Comparison of ENCODE assay signal across 15 cellular contexts in the genomic region with DNA sequence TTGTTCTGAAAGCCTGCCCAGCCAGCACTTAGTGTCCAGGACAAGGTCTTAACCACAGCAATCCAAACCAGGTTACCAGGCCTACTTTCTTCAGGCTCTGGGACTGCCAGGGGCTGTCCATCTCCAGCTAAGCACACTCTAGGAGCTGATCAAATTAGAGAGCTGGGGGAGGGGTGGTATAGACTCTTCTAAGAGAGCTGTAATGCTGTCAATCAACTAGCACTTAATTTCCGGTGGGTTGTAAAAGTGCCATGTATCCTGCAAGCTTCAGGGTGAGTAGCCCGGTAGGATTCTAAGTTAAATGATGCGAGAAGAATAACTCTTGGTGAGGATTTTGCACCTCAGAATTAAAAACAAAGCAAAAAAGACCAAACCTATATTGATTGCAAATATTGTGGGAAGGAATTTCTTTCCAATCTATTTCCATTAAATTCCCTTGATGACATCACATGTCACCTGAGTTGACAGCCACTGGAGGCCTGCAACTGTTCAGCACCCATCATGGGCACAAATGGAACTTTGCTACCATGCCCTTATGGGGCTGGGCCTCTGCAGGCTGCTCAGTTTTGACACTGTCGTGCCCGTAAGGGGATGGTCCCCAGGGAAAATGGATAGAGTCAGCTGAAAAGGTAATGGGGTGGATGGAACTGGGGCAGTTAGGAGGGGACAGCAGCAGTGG. TPM values are rescaled to one million over a fixed set of nuclear protein-coding genes. Genes with fewer than 3 reads are reported as not detected.
DNase-seq lines count a peak whose midpoint lies in the region; ATAC-seq and TF ChIP-seq lines count a peak whose summit lies in the region.
"Had no signal": no experiment of that assay in that cellular context is flagged by ENCODE, and none has a peak within 500 bp of the region (broad histone marks: within the 10 kb centered on the region; RNA-seq: fewer than 3 reads in every experiment).

No MANE protein-coding gene starts in this region.

- H3K4me3 ChIP-seq in endodermal cell (ENCODE audit: low read length) (no peak overlapping the region), neural progenitor cell (no peak overlapping the region)
- H3K4me3 ChIP-seq: gastroesophageal sphincter, PC-9 had no signal

- no peak overlapping the region for H3K4me3 Mint-ChIP-seq in endodermal cell
- no peak overlapping the region for H3K4me3 Mint-ChIP-seq in neural progenitor cell
- H3K4me3 Mint-ChIP-seq: activated naive CD8-positive, alpha-beta T cell treated with anti-CD3 and anti-CD28 coated beads for 36 hours; CD4-positive, alpha-beta T cell; natural killer cell treated with Interleukin-12 subunit alpha and Interleukin-12 subunit beta and Interleukin-15 and Interleukin-18, amount 100 ng/mL, for 72 hours; stimulated activated memory B cell treated with anti-CD40 and anti-IgM and Interleukin-4, amounts not matched to agents 10 μg/mL and 1 μg/mL and 100 μg/mL, for 72 hours had no signal

- no peaks in the 10 kb centered on the region for H3K27me3 ChIP-seq in endodermal cell (ENCODE audit: control insufficient read depth, insufficient read depth, low read length, poor library complexity, severe bottlenecking)
- no peaks in the 10 kb centered on the region for H3K27me3 ChIP-seq in neural progenitor cell
- H3K27me3 ChIP-seq: gastroesophageal sphincter had no signal

- no peaks in the 10 kb centered on the region for H4K20me1 ChIP-seq in neural progenitor cell (ENCODE audit: low read depth)

- no peak overlapping the region for H3K27ac ChIP-seq in endodermal cell (ENCODE audit: low read depth, low read length)
- H3K27ac ChIP-seq in neural progenitor cell: no peak overlapping the region
- H3K27ac ChIP-seq: PC-9 had no signal

- H3K27ac Mint-ChIP-seq in endodermal cell: no peak overlapping the region
- no peak overlapping the region for H3K27ac Mint-ChIP-seq in neural progenitor cell
- H3K27ac Mint-ChIP-seq: activated naive CD8-positive, alpha-beta T cell treated with anti-CD3 and anti-CD28 coated beads for 36 hours; CD4-positive, alpha-beta T cell; natural killer cell treated with Interleukin-12 subunit alpha and Interleukin-12 subunit beta and Interleukin-15 and Interleukin-18, amount 100 ng/mL, for 72 hours; stimulated activated memory B cell treated with anti-CD40 and anti-IgM and Interleukin-4, amounts not matched to agents 10 μg/mL and 1 μg/mL and 100 μg/mL, for 72 hours had no signal

- WGBS in endodermal cell (ENCODE audit: insufficient coverage in 1 of 2, insufficient read length in 1 of 2), 2 experiments: 85 to 92% methylated on average over 3 to 5 of the region's 5 CpGs

- H3K36me3 Mint-ChIP-seq in endodermal cell (ENCODE audit: low read depth): no peaks in the 10 kb centered on the region
- H3K36me3 Mint-ChIP-seq in neural progenitor cell: no peaks in the 10 kb centered on the region
- H3K36me3 Mint-ChIP-seq: activated naive CD8-positive, alpha-beta T cell treated with anti-CD3 and anti-CD28 coated beads for 36 hours; natural killer cell treated with Interleukin-12 subunit alpha and Interleukin-12 subunit beta and Interleukin-15 and Interleukin-18, amount 100 ng/mL, for 72 hours; stimulated activated memory B cell treated with anti-CD40 and anti-IgM and Interleukin-4, amounts not matched to agents 10 μg/mL and 1 μg/mL and 100 μg/mL, for 72 hours had no signal

- H3K79me2 ChIP-seq in neural progenitor cell (ENCODE audit: low read depth): no peaks in the 10 kb centered on the region

- no peak overlapping the region for H3K4me2 ChIP-seq in neural progenitor cell
- H3K4me2 ChIP-seq: PC-9 had no signal

- DNase-seq in ELF-1 (ENCODE audit: low read depth, low spot score) (peak; percentile 86), NCI-H1694 treated with DMSO at 0.1 percent for 48 hours (lab: John Stamatoyannopoulos, UW) (peak; percentile 34), endodermal cell (peak; percentile 50), neural progenitor cell (ENCODE audit: low spot score) (peak; percentile 25), NCI-H524 (lab: John Stamatoyannopoulos, UW) (no peak), NK-92 (lab: John Stamatoyannopoulos, UW; ENCODE audit: unreplicated experiment) (no peak)
- DNase-seq: activated naive CD8-positive, alpha-beta T cell treated with anti-CD3 and anti-CD28 coated beads for 36 hours; CD4-positive, alpha-beta T cell; GF-D8; NCI-H187; PC-9 had no signal

- peak overlapping the region; percentile 12 for H2AFZ ChIP-seq in neural progenitor cell (replicated peaks)
- H2AFZ ChIP-seq: PC-9 had no signal

- H3K4me1 ChIP-seq in endodermal cell (ENCODE audit: control insufficient read depth, insufficient read depth, low read length): peaks cover 10% of the 10 kb centered on the region
- H3K4me1 ChIP-seq in neural progenitor cell: no peaks in the 10 kb centered on the region
- H3K4me1 ChIP-seq: gastroesophageal sphincter had no signal

- no peak for ATAC-seq in GM21447 (IDR thresholded peaks at IDR 0.05; ENCODE audit: unreplicated experiment)
- ATAC-seq: gastroesophageal sphincter; natural killer cell treated with Interleukin-12 subunit alpha and Interleukin-12 subunit beta and Interleukin-15 and Interleukin-18, amount 100 ng/mL, for 72 hours; stimulated activated memory B cell treated with anti-CD40 and anti-IgM and Interleukin-4, amounts not matched to agents 10 μg/mL and 1 μg/mL and 100 μg/mL, for 72 hours had no signal

- H3K4me1 Mint-ChIP-seq in endodermal cell (peaks cover 15% of the 10 kb centered on the region), neural progenitor cell (no peaks in the 10 kb centered on the region)
- H3K4me1 Mint-ChIP-seq: stimulated activated memory B cell treated with anti-CD40 and anti-IgM and Interleukin-4, amounts not matched to agents 10 μg/mL and 1 μg/mL and 100 μg/mL, for 72 hours had no signal

- H3K9me3 Mint-ChIP-seq in endodermal cell (no peaks in the 10 kb centered on the region), neural progenitor cell (no peaks in the 10 kb centered on the region)
- H3K9me3 Mint-ChIP-seq: activated naive CD8-positive, alpha-beta T cell treated with anti-CD3 and anti-CD28 coated beads for 36 hours; CD4-positive, alpha-beta T cell; natural killer cell treated with Interleukin-12 subunit alpha and Interleukin-12 subunit beta and Interleukin-15 and Interleukin-18, amount 100 ng/mL, for 72 hours; stimulated activated memory B cell treated with anti-CD40 and anti-IgM and Interleukin-4, amounts not matched to agents 10 μg/mL and 1 μg/mL and 100 μg/mL, for 72 hours had no signal

- TF ChIP-seq CTCF in endodermal cell (conservative IDR thresholded peaks at IDR 0.05) (no peak), neural progenitor cell (IDR thresholded peaks at IDR 0.05) (no peak)

- H3F3A ChIP-seq in neural progenitor cell (ENCODE audit: low read depth): no peaks in the 10 kb centered on the region

- H3K9me3 ChIP-seq in endodermal cell (ENCODE audit: control insufficient read depth, low read length) (no peaks in the 10 kb centered on the region), neural progenitor cell (ENCODE audit: low read depth) (no peaks in the 10 kb centered on the region)
- H3K9me3 ChIP-seq: gastroesophageal sphincter had no signal

- H3K36me3 ChIP-seq in endodermal cell (ENCODE audit: control insufficient read depth, insufficient read depth, low read length): no peaks in the 10 kb centered on the region
- no peaks in the 10 kb centered on the region for H3K36me3 ChIP-seq in neural progenitor cell
- H3K36me3 ChIP-seq: gastroesophageal sphincter had no signal

- H3K9ac ChIP-seq in endodermal cell (ENCODE audit: extremely low read depth, low read length, poor library complexity, severe bottlenecking) (no peak overlapping the region), neural progenitor cell (no peak overlapping the region)

- no peaks in the 10 kb centered on the region for H3K27me3 Mint-ChIP-seq in endodermal cell (ENCODE audit: insufficient read depth)
- peaks cover 8% of the 10 kb centered on the region for H3K27me3 Mint-ChIP-seq in neural progenitor cell (ENCODE audit: insufficient read depth, low read depth)
- H3K27me3 Mint-ChIP-seq: activated naive CD8-positive, alpha-beta T cell treated with anti-CD3 and anti-CD28 coated beads for 36 hours; CD4-positive, alpha-beta T cell; natural killer cell treated with Interleukin-12 subunit alpha and Interleukin-12 subunit beta and Interleukin-15 and Interleukin-18, amount 100 ng/mL, for 72 hours; stimulated activated memory B cell treated with anti-CD40 and anti-IgM and Interleukin-4, amounts not matched to agents 10 μg/mL and 1 μg/mL and 100 μg/mL, for 72 hours had no signal

RNA-seq across cellular contexts. Expression of gene COX7A2L, which starts 8.7 kb away (rescaled TPM):
- total RNA-seq in endodermal cell (100 to 1,000 TPM; 113 to 117 TPM), neural progenitor cell (ENCODE audit: low replicate concordance) (212 and 292 TPM in 2 replicates)
- polyA plus RNA-seq in endodermal cell (2013, experiment 1 of 2): 150 TPM
- polyA plus RNA-seq in endodermal cell (2013, experiment 2 of 2): 134 TPM

Comparison
In these comparisons a context has a peak if more than half of its experiments do, and no peak if none do; other contexts are left out.
1. DNase-seq: peak in ELF-1 (single experiment), NCI-H1694 treated with DMSO at 0.1 percent for 48 hours (single experiment), endodermal cell (single experiment) and neural progenitor cell (single experiment); none in NCI-H524 (0 of 2) and NK-92 (single experiment).